19 cellular contexts compared by ENCODE assay signal in genomic region chr19:50215820-50216219, GRCh38. TPM values are rescaled to one million over a fixed set of nuclear protein-coding genes. Genes with fewer than 3 reads are reported as not detected.
A peak's percentile ranks its signal among the peaks of the same experiment; 100 is the strongest.
DNase-seq lines count a peak whose midpoint lies in the region; ATAC-seq, FAIRE-seq and TF ChIP-seq lines count a peak whose summit lies in the region.
"Had no signal": no experiment of that assay in that cellular context is flagged by ENCODE, and none has a peak within 500 bp of the region (broad histone marks: within the 10 kb centered on the region; RNA-seq: fewer than 3 reads in every experiment).

No MANE protein-coding gene starts in this region.

- no peak for TF ChIP-seq CTCF in WTC11 (IDR thresholded peaks at IDR 0.05)
- no peak for TF ChIP-seq CTCF in left lung (IDR thresholded peaks at IDR 0.05)
- TF ChIP-seq CTCF in type B pancreatic cell (conservative IDR thresholded peaks at IDR 0.05), result no peak

- H3K4me2 ChIP-seq in trophoblast cell (ENCODE audit: low read length), result no peak overlapping the region

- H4K8ac ChIP-seq in trophoblast cell (ENCODE audit: low read depth, low read length), result no peak overlapping the region

- 0 out of 2 replicates have a peak overlapping the region, but pooled peaks have one; percentile 11 for H3K27ac Mint-ChIP-seq in WTC11
- peak overlapping the region; percentile 96 for H3K27ac Mint-ChIP-seq in type B pancreatic cell
- H3K27ac Mint-ChIP-seq: CD4-positive, CD25-positive, alpha-beta regulatory T cell; GM23338 had no signal

- H3K4me3 ChIP-seq in left lung (no peak overlapping the region), trophoblast cell (ENCODE audit: low read depth, low read length) (no peak overlapping the region), SJCRH30 (no peak overlapping the region), small intestine (ENCODE audit: low read depth in 1 of 2, low read length in 2 of 2) (no peak overlapping the region)
- H3K4me3 ChIP-seq: GM23338 had no signal

- no peaks in the 10 kb centered on the region for H3K27me3 Mint-ChIP-seq in WTC11 (ENCODE audit: low read depth)
- no peaks in the 10 kb centered on the region for H3K27me3 Mint-ChIP-seq in type B pancreatic cell
- H3K27me3 Mint-ChIP-seq: CD4-positive, CD25-positive, alpha-beta regulatory T cell had no signal

- H3K9me3 ChIP-seq in left lung, result peaks cover 0 to 3% of the 10 kb centered on the region in 2 donors
- peaks cover 2% of the 10 kb centered on the region for H3K9me3 ChIP-seq in trophoblast cell (ENCODE audit: insufficient read depth, low read depth, low read length)
- H3K9me3 ChIP-seq in SJCRH30 (replicated peaks), result 0 out of 2 replicates have a peak, but pooled peaks cover 6% of the 10 kb centered on the region
- no peaks in the 10 kb centered on the region for H3K9me3 ChIP-seq in small intestine (ENCODE audit: control insufficient read depth, low read depth)

- no peak overlapping the region for H3K4ac ChIP-seq in trophoblast cell (ENCODE audit: low read depth, low read length)

- no peak overlapping the region for H3K4me3 Mint-ChIP-seq in WTC11
- no peak overlapping the region for H3K4me3 Mint-ChIP-seq in type B pancreatic cell
- H3K4me3 Mint-ChIP-seq: CD4-positive, CD25-positive, alpha-beta regulatory T cell; GM23338 had no signal

- peak overlapping the region; percentile 68 to 71 for H3K27ac ChIP-seq in left lung
- peak overlapping the region; percentile 50 for H3K27ac ChIP-seq in trophoblast cell (ENCODE audit: low read depth, low read length)
- no peak overlapping the region for H3K27ac ChIP-seq in SJCRH30
- peak overlapping the region in 1 of 2 donors; percentile 74 for H3K27ac ChIP-seq in small intestine (ENCODE audit: low read depth in 1 of 2, low read length in 1 of 2)

- H2BK120ac ChIP-seq in trophoblast cell (ENCODE audit: insufficient read depth, low read length, poor library complexity), result peak overlapping the region; percentile 46

- H2AFZ ChIP-seq in trophoblast cell (ENCODE audit: insufficient read depth, low read length, poor library complexity), result no peak overlapping the region
- H2AFZ ChIP-seq: GM23338 had no signal

- H2AK5ac ChIP-seq in trophoblast cell (ENCODE audit: low read length), result no peak overlapping the region

- no peak overlapping the region for H3K23ac ChIP-seq in trophoblast cell (ENCODE audit: low read length)

- H3K79me1 ChIP-seq in trophoblast cell (ENCODE audit: low read length), result peaks cover 14% of the 10 kb centered on the region

- H4K91ac ChIP-seq in trophoblast cell (ENCODE audit: low read depth, low read length), result peak overlapping the region; percentile 63

- H3K9me3 Mint-ChIP-seq in WTC11 (peaks cover 8% of the 10 kb centered on the region), type B pancreatic cell (no peaks in the 10 kb centered on the region)

- H3K27me3 ChIP-seq in left lung (peaks cover 0 to 14% of the 10 kb centered on the region in 2 donors), trophoblast cell (ENCODE audit: insufficient read depth, low read length) (no peaks in the 10 kb centered on the region), SJCRH30 (no peaks in the 10 kb centered on the region), small intestine (ENCODE audit: control insufficient read depth in 2 of 2, insufficient read depth in 2 of 2, low read length in 2 of 2) (peaks cover 0 to 3% of the 10 kb centered on the region in 2 donors)

- no peak overlapping the region for H3K18ac ChIP-seq in trophoblast cell (ENCODE audit: low read length)

- intact Hi-C loops in left lung (cut with DNase I), result no loop called here

- H3K36me3 ChIP-seq in left lung (peaks cover 0 to 10% of the 10 kb centered on the region in 2 donors), trophoblast cell (ENCODE audit: control insufficient read depth in 1 of 2, insufficient read depth in 2 of 2, low read length in 2 of 2) (peaks cover 0 to 5% of the 10 kb centered on the region in 2 experiments), SJCRH30 (peaks cover 31% of the 10 kb centered on the region), small intestine (ENCODE audit: control insufficient read depth in 2 of 2, insufficient read depth in 2 of 2, low read length in 2 of 2) (peaks cover 3 to 8% of the 10 kb centered on the region in 2 donors)

- no peak overlapping the region for H4K12ac ChIP-seq in trophoblast cell (ENCODE audit: low read depth, low read length)

- H3K36me3 Mint-ChIP-seq in WTC11 (peaks cover 26% of the 10 kb centered on the region), type B pancreatic cell (peaks cover 12% of the 10 kb centered on the region)
- H3K36me3 Mint-ChIP-seq: CD4-positive, CD25-positive, alpha-beta regulatory T cell had no signal

- WGBS in trophoblast cell (ENCODE audit: extremely low coverage, insufficient coverage, insufficient read length), result no CpG with 5 or more reads among the region's 3 CpGs
- 56 to 82% (median 72%) methylated on average over 3 of the region's 3 CpGs for WGBS in small intestine, 3 donors

- no peak for ATAC-seq in WTC11
- no peak for ATAC-seq in left lung
- ATAC-seq: GM23338, HepG2 had no signal

- H3K4me1 ChIP-seq in left lung, result no peaks in the 10 kb centered on the region
- H3K4me1 ChIP-seq in trophoblast cell (ENCODE audit: control insufficient read depth in 1 of 2, insufficient read depth in 2 of 2, low read length in 2 of 2), result peaks cover 14 to 20% of the 10 kb centered on the region in 2 experiments
- no peaks in the 10 kb centered on the region; the same call in 1 of the 2 replicates for H3K4me1 ChIP-seq in SJCRH30
- no peaks in the 10 kb centered on the region for H3K4me1 ChIP-seq in small intestine (ENCODE audit: control insufficient read depth in 2 of 2, insufficient read depth in 1 of 2, low read depth in 1 of 2, low read length in 1 of 2)

- peak overlapping the region; percentile 15 for H2BK12ac ChIP-seq in trophoblast cell (ENCODE audit: low read length)

- CTCF ChIA-PET in WTC11 (lab: Charles Lee), result interaction anchor here (0.7 to 3.5 kb wide), 7 partner anchors 13 to 50 kb away, joined by 3 to 14 read pairs (median 5); no protein-coding TSS in a partner anchor

- DNase-seq in WTC11 (ENCODE audit: low spot score), result no peak
- DNase-seq in left lung, result no peak
- no peak for DNase-seq in trophoblast cell
- no peak for DNase-seq in type B pancreatic cell (ENCODE audit: extremely low spot score, unreplicated experiment)
- no peak for DNase-seq in T-helper 9 cell
- no peak for DNase-seq in inferior parietal cortex (ENCODE audit: extremely low spot score)
- no peak for DNase-seq in SJCRH30
- no peak for DNase-seq in small intestine
- DNase-seq: CD4-positive, CD25-positive, alpha-beta regulatory T cell; DMS79; MM.1S; NCI-H1105 treated with DMSO at 0.1 percent for 48 hours; NCI-H1930; NCI-H2171; NCI-H446 treated with DMSO at 0.1 percent for 48 hours had no signal

- H3K9ac ChIP-seq in trophoblast cell (ENCODE audit: low read length), result no peak overlapping the region

- FAIRE-seq in small intestine (lab: Jason Lieb, UNC), result no peak
- FAIRE-seq: GM12891, HepG2 had no signal

- H3K4me1 Mint-ChIP-seq in WTC11, result peaks cover 11% of the 10 kb centered on the region
- peaks cover 3% of the 10 kb centered on the region for H3K4me1 Mint-ChIP-seq in type B pancreatic cell (ENCODE audit: unreplicated experiment)
- H3K4me1 Mint-ChIP-seq: CD4-positive, CD25-positive, alpha-beta regulatory T cell; GM23338 had no signal

- H3K14ac ChIP-seq in trophoblast cell (ENCODE audit: low read length), result no peak overlapping the region

- POLR2A ChIA-PET in WTC11 (lab: Charles Lee), result interaction anchor here (0.6 to 1.2 kb wide), 2 partner anchors 18 to 29 kb away, joined by 3 read pairs; no protein-coding TSS in a partner anchor

- peak overlapping the region; percentile 34 for H2BK5ac ChIP-seq in trophoblast cell (ENCODE audit: low read depth, low read length, poor library complexity)

- H3K79me2 ChIP-seq in trophoblast cell (ENCODE audit: control insufficient read depth, insufficient read depth, low read length, poor library complexity), result no peaks in the 10 kb centered on the region

TF ChIP-seq in WTC11, 78 proteins besides CTCF, POLR2A, EP300 and RAD21 (continues in another document):
- TF ChIP-seq NR1H2 (CRISPR knock-in tag; IDR thresholded peaks at IDR 0.05) (no peak), ETV6 (CRISPR knock-in tag; IDR thresholded peaks at IDR 0.05) (no peak), ZSCAN18 (CRISPR knock-in tag; IDR thresholded peaks at IDR 0.05) (no peak), NFE2L1 (CRISPR knock-in tag; IDR thresholded peaks at IDR 0.05) (no peak), KAT7 (CRISPR knock-in tag; IDR thresholded peaks at IDR 0.05; ENCODE audit: borderline replicate concordance) (no peak), ZNF263 (CRISPR knock-in tag; IDR thresholded peaks at IDR 0.05; ENCODE audit: low read depth) (no peak), SMAD4 (CRISPR knock-in tag; IDR thresholded peaks at IDR 0.05) (no peak), NR2C2 (CRISPR knock-in tag; IDR thresholded peaks at IDR 0.05) (no peak)

RNA-seq across cellular contexts. Expression of gene MYH14, which starts 12.4 kb away (rescaled TPM):
- total RNA-seq in WTC11 (2021) (25.8 to 33.5 TPM (median 31.2 TPM) in 3 replicates), left lung (100 to 1,000 TPM; 101 to 195 TPM), type B pancreatic cell (ENCODE audit: low replicate concordance) (93.9 and 225 TPM in 2 replicates)
- polyA plus RNA-seq in trophoblast cell (2013), result 16.6 and 17.7 TPM in 2 replicates
- 25.5 and 25.7 TPM in 2 replicates for total RNA-seq in SJCRH30 (2014; rRNA removed; shearing (Covaris generic))
- polyA plus RNA-seq in small intestine, result 100 to 1,000 TPM; 202 to 392 (median 216) TPM
- total RNA-seq: CD4-positive, CD25-positive, alpha-beta regulatory T cell had no signal
- polyA plus RNA-seq: CD4-positive, CD25-positive, alpha-beta regulatory T cell had no signal

RNA-seq across cellular contexts. Expression of gene IZUMO2, which starts 52.7 kb away (rescaled TPM):
- total RNA-seq in WTC11 (2021), result 1.0 to 3.5 TPM (median 2.4 TPM) in 3 replicates
- not detected for total RNA-seq in left lung
- not detected in 2 replicates for polyA plus RNA-seq in trophoblast cell (2013)
- not detected in 2 replicates for total RNA-seq in type B pancreatic cell (ENCODE audit: low replicate concordance)
- 0.24 TPM in 1 of 2 replicates, not detected in the other for total RNA-seq in SJCRH30 (2014; rRNA removed; shearing (Covaris generic))
- polyA plus RNA-seq in small intestine, result under 1 TPM in 1 of 3 donors, not detected in 2; 0.09 TPM
- total RNA-seq: CD4-positive, CD25-positive, alpha-beta regulatory T cell; G401; HepG2 had no signal
- polyA plus RNA-seq: CD4-positive, CD25-positive, alpha-beta regulatory T cell; HepG2 had no signal
